Comparison of ENCODE assay signal across 16 cellular contexts in the genomic region with DNA sequence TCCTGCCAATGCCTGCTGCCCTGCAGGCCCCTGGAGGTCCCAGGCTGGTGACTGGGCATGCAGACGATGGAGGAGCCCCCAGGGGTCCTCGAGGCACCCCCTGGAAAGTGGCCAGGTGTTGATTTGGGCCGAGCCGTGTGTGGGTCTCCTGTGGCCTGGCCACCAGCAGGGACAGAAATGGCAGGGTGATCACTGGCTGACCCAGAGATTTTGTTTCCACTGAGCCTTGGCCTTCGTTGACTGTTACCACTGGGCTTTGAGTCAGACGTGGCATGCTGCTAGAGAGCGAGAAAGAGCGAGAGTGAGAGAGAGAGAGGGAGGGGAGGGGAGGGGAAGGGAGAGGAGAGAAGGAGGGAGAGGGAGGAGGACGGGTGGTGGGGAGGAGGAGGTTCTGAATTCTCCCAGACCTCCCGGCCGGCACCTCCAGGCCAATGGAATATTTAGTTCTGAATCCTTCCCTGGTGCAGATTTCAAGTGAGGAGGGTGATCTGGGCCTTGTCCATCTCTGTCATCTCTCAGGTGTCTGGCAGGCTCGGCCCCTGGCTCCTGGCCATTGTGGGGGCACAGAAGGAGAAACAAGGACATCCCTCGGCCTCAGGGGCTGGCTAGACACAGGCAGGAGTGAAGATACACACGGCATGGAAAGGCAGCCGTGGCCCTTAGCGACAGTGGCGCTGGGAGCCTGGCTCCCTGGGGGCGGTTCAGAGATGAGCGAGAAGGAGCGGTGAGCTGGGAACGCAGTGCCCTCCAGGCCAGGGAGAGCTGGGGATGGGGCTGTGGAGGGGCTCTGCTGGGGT.
"Had no signal": no experiment of that assay in that cellular context is flagged by ENCODE, and none has a peak within 500 bp of the region (broad histone marks: within the 10 kb centered on the region; RNA-seq: fewer than 3 reads in every experiment).

No MANE protein-coding gene starts in this region.

- H3K36me3 ChIP-seq: heart right ventricle, WERI-Rb-1 had no signal

- H3K9me3 Mint-ChIP-seq: activated naive CD4-positive, alpha-beta T cell treated with anti-CD3 and anti-CD28 coated beads, Interleukin-2, amount 50 U/mL, for 24 hours; activated T-cell treated with anti-CD3 and anti-CD28 coated beads, Interleukin-2, amount 50 U/mL, for 72 hours; dendritic cell treated with granulocyte-macrophage colony-stimulating factor and Interleukin-4, amounts not matched to agents 40 ng/mL and 50 ng/mL, for 4 days; naive thymus-derived CD8-positive, alpha-beta T cell; stimulated activated naive CD8-positive, alpha-beta T cell treated with anti-CD3 and anti-CD28 coated beads, Interleukin-15, Interleukin-2, amounts not matched to agents 100 ng/mL and 50 ng/mL, for 24 hours had no signal

- H3K27ac Mint-ChIP-seq: activated naive CD4-positive, alpha-beta T cell treated with anti-CD3 and anti-CD28 coated beads, Interleukin-2, amount 50 U/mL, for 24 hours; activated T-cell treated with anti-CD3 and anti-CD28 coated beads, Interleukin-2, amount 50 U/mL, for 72 hours; dendritic cell treated with granulocyte-macrophage colony-stimulating factor and Interleukin-4, amounts not matched to agents 40 ng/mL and 50 ng/mL, for 4 days; stimulated activated naive CD8-positive, alpha-beta T cell treated with anti-CD3 and anti-CD28 coated beads, Interleukin-15, Interleukin-2, amounts not matched to agents 100 ng/mL and 50 ng/mL, for 24 hours had no signal

- H3K4me3 Mint-ChIP-seq: activated naive CD4-positive, alpha-beta T cell treated with anti-CD3 and anti-CD28 coated beads, Interleukin-2, amount 50 U/mL, for 24 hours; activated T-cell treated with anti-CD3 and anti-CD28 coated beads, Interleukin-2, amount 50 U/mL, for 72 hours; dendritic cell treated with granulocyte-macrophage colony-stimulating factor and Interleukin-4, amounts not matched to agents 40 ng/mL and 50 ng/mL, for 4 days; stimulated activated naive CD8-positive, alpha-beta T cell treated with anti-CD3 and anti-CD28 coated beads, Interleukin-15, Interleukin-2, amounts not matched to agents 100 ng/mL and 50 ng/mL, for 24 hours had no signal

- H3K4me3 ChIP-seq: heart right ventricle had no signal

- DNase-seq: activated CD4-positive, alpha-beta T cell treated with anti-CD3 and anti-CD28 coated beads for 1 hour; activated gamma-delta T cell; activated T-cell treated with anti-CD3 and anti-CD28 coated beads, Interleukin-2, amount 50 U/mL, for 72 hours; effector CD8-positive, alpha-beta T cell; heart right ventricle; naive thymus-derived CD8-positive, alpha-beta T cell; stimulated activated CD4-positive, alpha-beta T cell treated with anti-CD3 and anti-CD28 coated beads, Interleukin-12 subunit alpha, Interleukin-12 subunit beta, amount 100 ng/mL, for 4 hours; stimulated activated CD4-positive, alpha-beta T cell treated with anti-CD3 and anti-CD28 coated beads, Interleukin-2, amount 100 ng/mL, for 24 hours; trophoblast cell; WERI-Rb-1 had no signal

- FAIRE-seq: astrocyte, bronchial epithelial cell had no signal

- ATAC-seq: activated T-cell treated with anti-CD3 and anti-CD28 coated beads, Interleukin-2, amount 50 U/mL, for 72 hours; esophagus mucosa; naive thymus-derived CD8-positive, alpha-beta T cell had no signal

- H3K9me3 ChIP-seq: heart right ventricle had no signal

- H3K27me3 Mint-ChIP-seq: activated naive CD4-positive, alpha-beta T cell treated with anti-CD3 and anti-CD28 coated beads, Interleukin-2, amount 50 U/mL, for 24 hours had no signal

- H3K27ac ChIP-seq: heart right ventricle, WERI-Rb-1 had no signal
